23 cellular contexts compared by ENCODE assay signal in genomic region chr1:160438935-160439334, GRCh38. TPM values are rescaled to one million over a fixed set of nuclear protein-coding genes. Genes with fewer than 3 reads are reported as not detected.
A peak's percentile ranks its signal among the peaks of the same experiment; 100 is the strongest.
DNase-seq lines count a peak whose midpoint lies in the region; ATAC-seq and FAIRE-seq lines count a peak whose summit lies in the region.
"Had no signal": no experiment of that assay in that cellular context is flagged by ENCODE, and none has a peak within 500 bp of the region (broad histone marks: within the 10 kb centered on the region; RNA-seq: fewer than 3 reads in every experiment).

No MANE protein-coding gene starts in this region.

- no peak for ATAC-seq in activated CD4-positive, alpha-beta T cell treated with anti-CD3 and anti-CD28 coated beads for 36 hours
- ATAC-seq in naive B cell (ENCODE audit: low read depth in 2 of 2): no peak
- ATAC-seq: heart left ventricle had no signal

- no peaks in the 10 kb centered on the region for H3K27me3 Mint-ChIP-seq in activated CD4-positive, alpha-beta T cell treated with anti-CD3 and anti-CD28 coated beads for 36 hours
- H3K27me3 Mint-ChIP-seq in activated CD4-positive, alpha-beta memory T cell treated with anti-CD3 and anti-CD28 coated beads, Interleukin-2, amount 10 ng/mL, durations not matched to agents 7 days and 5 days: no peaks in the 10 kb centered on the region
- H3K27me3 Mint-ChIP-seq in naive B cell: no peaks in the 10 kb centered on the region
- H3K27me3 Mint-ChIP-seq: stimulated activated naive CD8-positive, alpha-beta T cell treated with anti-CD3 and anti-CD28 coated beads, Interleukin-15, amount 100 ng/mL, for 72 hours had no signal

- peak; percentile 18 for FAIRE-seq in GM18507 (lab: Jason Lieb, UNC)
- FAIRE-seq: islet of Langerhans had no signal

- peaks cover 17% of the 10 kb centered on the region for H3K36me3 Mint-ChIP-seq in activated CD4-positive, alpha-beta T cell treated with anti-CD3 and anti-CD28 coated beads for 36 hours (ENCODE audit: low read depth)
- peaks cover 11% of the 10 kb centered on the region for H3K36me3 Mint-ChIP-seq in activated CD4-positive, alpha-beta memory T cell treated with anti-CD3 and anti-CD28 coated beads, Interleukin-2, amount 10 ng/mL, durations not matched to agents 7 days and 5 days (ENCODE audit: low read depth)
- peaks cover 4 to 17% of the 10 kb centered on the region in 2 donors for H3K36me3 Mint-ChIP-seq in naive B cell
- H3K36me3 Mint-ChIP-seq: type B pancreatic cell had no signal

- peak overlapping the region; percentile 96 for H3K27ac Mint-ChIP-seq in activated CD4-positive, alpha-beta T cell treated with anti-CD3 and anti-CD28 coated beads for 36 hours
- peak overlapping the region; percentile 89 for H3K27ac Mint-ChIP-seq in activated CD4-positive, alpha-beta memory T cell treated with anti-CD3 and anti-CD28 coated beads, Interleukin-2, amount 10 ng/mL, durations not matched to agents 7 days and 5 days
- H3K27ac Mint-ChIP-seq in naive B cell: peak overlapping the region in 5 of 6 donors; percentile 48 to 98 (median 91)
- H3K27ac Mint-ChIP-seq: type B pancreatic cell had no signal

- no peak overlapping the region for H3K4me3 Mint-ChIP-seq in activated CD4-positive, alpha-beta T cell treated with anti-CD3 and anti-CD28 coated beads for 36 hours
- H3K4me3 Mint-ChIP-seq in activated CD4-positive, alpha-beta memory T cell treated with anti-CD3 and anti-CD28 coated beads, Interleukin-2, amount 10 ng/mL, durations not matched to agents 7 days and 5 days: no peak overlapping the region
- peak overlapping the region in 6 of 8 donors; percentile 23 to 80 (median 31) for H3K4me3 Mint-ChIP-seq in naive B cell
- H3K4me3 Mint-ChIP-seq: endodermal cell, neural crest cell, type B pancreatic cell had no signal

- CTCF ChIA-PET in activated CD4-positive, alpha-beta T cell treated with anti-CD3 and anti-CD28 coated beads for 36 hours (lab: Charles Lee): interaction anchor here (1.0 to 1.7 kb wide), 2 partner anchors 11 to 24 kb away, joined by 3 read pairs; no protein-coding TSS in a partner anchor
- CTCF ChIA-PET in activated CD4-positive, alpha-beta memory T cell treated with anti-CD3 and anti-CD28 coated beads, Interleukin-2, amount 10 ng/mL, durations not matched to agents 7 days and 5 days (lab: Charles Lee): interaction anchor here (1.0 kb wide), 1 partner anchor 168 kb away, joined by 3 read pairs; no protein-coding TSS in a partner anchor

- no peak for DNase-seq in activated CD4-positive, alpha-beta T cell treated with anti-CD3 and anti-CD28 coated beads for 36 hours
- no peak for DNase-seq in activated CD4-positive, alpha-beta T cell treated with anti-CD3 and anti-CD28 coated beads, Interleukin-2, amount 50 U/mL, for 4 hours
- DNase-seq in GM18507 (ENCODE audit: extremely low spot score, insufficient read length, low read depth): no peak
- no peak for DNase-seq in activated CD4-positive, alpha-beta memory T cell treated with anti-CD3 and anti-CD28 coated beads, Interleukin-2, amount 10 ng/mL, durations not matched to agents 7 days and 5 days
- no peak for DNase-seq in naive B cell
- DNase-seq in AML-193 (lab: John Stamatoyannopoulos, UW): no peak
- no peak for DNase-seq in hypothalamus (lab: John Stamatoyannopoulos, UW)
- no peak for DNase-seq in NCI-H1694 (lab: John Stamatoyannopoulos, UW)
- DNase-seq: activated CD4-positive, CD25-positive, alpha-beta regulatory T cell treated with anti-CD3 and anti-CD28 coated beads, Interleukin-2, amount 50 U/mL, for 72 hours; activated T-cell treated with anti-CD3 and anti-CD28 coated beads, Interleukin-2, amount 50 U/mL, for 48 hours; aorta; endodermal cell; heart left ventricle; MG63; NCI-H2029 treated with DMSO at 0.1 percent for 48 hours; NCI-H446 treated with DMSO at 0.1 percent for 48 hours; Right ventricle myocardium superior; stimulated activated naive CD8-positive, alpha-beta T cell treated with anti-CD3 and anti-CD28 coated beads, Interleukin-15, amount 100 ng/mL, for 72 hours had no signal

- peaks cover 41% of the 10 kb centered on the region for H3K4me1 Mint-ChIP-seq in activated CD4-positive, alpha-beta T cell treated with anti-CD3 and anti-CD28 coated beads for 36 hours
- peaks cover 38% of the 10 kb centered on the region for H3K4me1 Mint-ChIP-seq in activated CD4-positive, alpha-beta memory T cell treated with anti-CD3 and anti-CD28 coated beads, Interleukin-2, amount 10 ng/mL, durations not matched to agents 7 days and 5 days
- peaks cover 37 to 59% (median 57%) of the 10 kb centered on the region in 3 donors for H3K4me1 Mint-ChIP-seq in naive B cell
- H3K4me1 Mint-ChIP-seq: endodermal cell, neural crest cell had no signal

- POLR2A ChIA-PET in activated CD4-positive, alpha-beta T cell treated with anti-CD3 and anti-CD28 coated beads for 36 hours (lab: Charles Lee): interaction anchor here (0.6 kb wide), 1 partner anchor 35 kb away, joined by 4 read pairs; no protein-coding TSS in a partner anchor
- POLR2A ChIA-PET in activated CD4-positive, alpha-beta memory T cell treated with anti-CD3 and anti-CD28 coated beads, Interleukin-2, amount 10 ng/mL, durations not matched to agents 7 days and 5 days (lab: Charles Lee): interaction anchor here (1.2 to 1.4 kb wide), 3 partner anchors 13 to 137 kb away, joined by 3 to 5 read pairs (median 4); no protein-coding TSS in a partner anchor

- peaks cover 16% of the 10 kb centered on the region for H3K9me3 Mint-ChIP-seq in activated CD4-positive, alpha-beta T cell treated with anti-CD3 and anti-CD28 coated beads for 36 hours (ENCODE audit: low read depth)
- peaks cover 10% of the 10 kb centered on the region for H3K9me3 Mint-ChIP-seq in activated CD4-positive, alpha-beta memory T cell treated with anti-CD3 and anti-CD28 coated beads, Interleukin-2, amount 10 ng/mL, durations not matched to agents 7 days and 5 days
- peaks cover 0 to 16% (median 5%) of the 10 kb centered on the region in 7 donors for H3K9me3 Mint-ChIP-seq in naive B cell
- H3K9me3 Mint-ChIP-seq: type B pancreatic cell had no signal

- intact Hi-C loops in activated CD4-positive, alpha-beta T cell treated with anti-CD3 and anti-CD28 coated beads for 36 hours (cut with DNase I, micrococcal nuclease): loop anchor here in 1 of 2 experiments (2.0 kb wide), 1 partner anchor 16 kb away; no protein-coding TSS in a partner anchor

RNA-seq across cellular contexts. Expression of gene VANGL2, which starts 38.6 kb away (rescaled TPM):
- under 1 TPM; 0.09 to 0.12 TPM for total RNA-seq in activated CD4-positive, alpha-beta T cell treated with anti-CD3 and anti-CD28 coated beads for 36 hours
- total RNA-seq in activated CD4-positive, alpha-beta memory T cell treated with anti-CD3 and anti-CD28 coated beads, Interleukin-2, amount 10 ng/mL, durations not matched to agents 7 days and 5 days: not detected
- polyA plus RNA-seq in naive B cell (ENCODE audit: low read depth in 6 of 6): under 1 TPM in 5 of 6 donors, not detected in 1; 0.05 to 0.19 (median 0.08) TPM
- total RNA-seq: pulmonary artery endothelial cell; T-helper 2 cell treated with Interferon-gamma antibody and Interleukin-4, amounts not matched to agents 100 ng/mL and 5 ng/mL, for 36 hours had no signal

Comparison
In these comparisons a context has a peak if more than half of its experiments do, and no peak if none do; other contexts are left out.
1. H3K4me3 Mint-ChIP-seq: peak in naive B cell (6 of 8); none in activated CD4-positive, alpha-beta T cell treated with anti-CD3 and anti-CD28 coated beads for 36 hours (single experiment) and activated CD4-positive, alpha-beta memory T cell treated with anti-CD3 and anti-CD28 coated beads, Interleukin-2, amount 10 ng/mL, durations not matched to agents 7 days and 5 days (single experiment).
2. Peak in every context shown above with its lines, with median percentiles within 50 percentile points of each other: H3K27ac Mint-ChIP-seq.